Comparison of ENCODE assay signal across 8 cellular contexts in genomic region chr14:21268612-21269251, GRCh38. TPM values are rescaled to one million over a fixed set of nuclear protein-coding genes. Genes with fewer than 3 reads are reported as not detected.
A peak's percentile ranks its signal among the peaks of the same experiment; 100 is the strongest.
DNase-seq lines count a peak whose midpoint lies in the region; ATAC-seq and TF ChIP-seq lines count a peak whose summit lies in the region.

No MANE protein-coding gene starts in this region.

- peak overlapping the region; percentile 100 for H3K27ac Mint-ChIP-seq in nephron progenitor cell

- peak overlapping the region; percentile 91 to 98 for H3K27ac ChIP-seq in esophagus (ENCODE audit: low read depth in 2 of 2, low read length in 1 of 2)

- ATAC-seq in HG03025 (IDR thresholded peaks at IDR 0.05; ENCODE audit: low FRiP score, unreplicated experiment) = no peak

- no peaks in the 10 kb centered on the region for H3K27me3 Mint-ChIP-seq in nephron progenitor cell (ENCODE audit: low read depth, poor library complexity)

- intact Hi-C loops in posterior vena cava (cut with DNase I) = loop anchor here (5.0 to 10.0 kb wide), 2 partner anchors 36 to 116 kb away; partner anchors contain the start of gene SUPT16H (in 2 of the 2)

- H3K9me3 Mint-ChIP-seq in nephron progenitor cell = peaks cover 3% of the 10 kb centered on the region

- no peak for TF ChIP-seq CTCF in WI38 (IDR thresholded peaks at IDR 0.05; ENCODE audit: low read depth, low read length)
- no peak for TF ChIP-seq CTCF in nephron progenitor cell (IDR thresholded peaks at IDR 0.05)

- peaks cover 46% of the 10 kb centered on the region for H3K36me3 Mint-ChIP-seq in nephron progenitor cell (ENCODE audit: low read depth)

- peaks cover 4 to 8% of the 10 kb centered on the region in 2 donors for H3K4me1 ChIP-seq in esophagus (ENCODE audit: control insufficient read depth in 2 of 2, insufficient read depth in 2 of 2, low read length in 1 of 2)

- H3K9me3 ChIP-seq in esophagus (ENCODE audit: control insufficient read depth in 2 of 2, insufficient read depth in 1 of 2, low read depth in 1 of 2, low read length in 1 of 2) = no peaks in the 10 kb centered on the region

- WGBS in esophagus, 2 donors = 0% methylated on average over 24 of the region's 24 CpGs

- DNase-seq in NCI-H524 (lab: John Stamatoyannopoulos, UW) = peak; percentile 33 to 65
- no peak for DNase-seq in NCI-H524 treated with DMSO at 0.1 percent for 48 hours (lab: John Stamatoyannopoulos, UW)
- DNase-seq in NCI-H1092 (lab: John Stamatoyannopoulos, UW) = peak; percentile 39
- peak; percentile 18 for DNase-seq in nephron progenitor cell
- no peak for DNase-seq in posterior vena cava (ENCODE audit: low spot score)

- H3K4me3 Mint-ChIP-seq in nephron progenitor cell = peak overlapping the region; percentile 100

- H3K4me1 Mint-ChIP-seq in nephron progenitor cell = peaks cover 44% of the 10 kb centered on the region

- peaks cover 0 to 2% of the 10 kb centered on the region in 2 donors for H3K36me3 ChIP-seq in esophagus (ENCODE audit: control insufficient read depth in 2 of 2, insufficient read depth in 2 of 2, low read length in 1 of 2)

- H3K4me3 ChIP-seq in WI38 (ENCODE audit: low read depth, low read length) (peak overlapping the region; percentile 88), esophagus (ENCODE audit: low read depth in 1 of 2, low read length in 2 of 2) (peak overlapping the region; percentile 87 to 88)

- no peaks in the 10 kb centered on the region for H3K27me3 ChIP-seq in esophagus (ENCODE audit: control insufficient read depth in 1 of 2, insufficient read depth in 2 of 2, low read length in 2 of 2)

RNA-seq across cellular contexts. Expression of gene HNRNPC, which starts 0.5 kb away (rescaled TPM):
- polyA plus RNA-seq in esophagus = 100 to 1,000 TPM; 431 to 699 TPM
- total RNA-seq in posterior vena cava = 100 to 1,000 TPM; 239 to 283 TPM

RNA-seq across cellular contexts. Expression of gene RPGRIP1, which starts 11.2 kb away (rescaled TPM):
- under 1 TPM; 0.11 to 0.14 TPM for polyA plus RNA-seq in esophagus
- under 1 TPM; 0.10 to 0.88 TPM for total RNA-seq in posterior vena cava

Comparison
In these comparisons a context has a peak if more than half of its experiments do, and no peak if none do; other contexts are left out.
1. DNase-seq: peak in NCI-H524 (2 of 2), NCI-H1092 (single experiment) and nephron progenitor cell (single experiment); none in NCI-H524 treated with DMSO at 0.1 percent for 48 hours (single experiment) and posterior vena cava (single experiment).